In the genomic region with DNA sequence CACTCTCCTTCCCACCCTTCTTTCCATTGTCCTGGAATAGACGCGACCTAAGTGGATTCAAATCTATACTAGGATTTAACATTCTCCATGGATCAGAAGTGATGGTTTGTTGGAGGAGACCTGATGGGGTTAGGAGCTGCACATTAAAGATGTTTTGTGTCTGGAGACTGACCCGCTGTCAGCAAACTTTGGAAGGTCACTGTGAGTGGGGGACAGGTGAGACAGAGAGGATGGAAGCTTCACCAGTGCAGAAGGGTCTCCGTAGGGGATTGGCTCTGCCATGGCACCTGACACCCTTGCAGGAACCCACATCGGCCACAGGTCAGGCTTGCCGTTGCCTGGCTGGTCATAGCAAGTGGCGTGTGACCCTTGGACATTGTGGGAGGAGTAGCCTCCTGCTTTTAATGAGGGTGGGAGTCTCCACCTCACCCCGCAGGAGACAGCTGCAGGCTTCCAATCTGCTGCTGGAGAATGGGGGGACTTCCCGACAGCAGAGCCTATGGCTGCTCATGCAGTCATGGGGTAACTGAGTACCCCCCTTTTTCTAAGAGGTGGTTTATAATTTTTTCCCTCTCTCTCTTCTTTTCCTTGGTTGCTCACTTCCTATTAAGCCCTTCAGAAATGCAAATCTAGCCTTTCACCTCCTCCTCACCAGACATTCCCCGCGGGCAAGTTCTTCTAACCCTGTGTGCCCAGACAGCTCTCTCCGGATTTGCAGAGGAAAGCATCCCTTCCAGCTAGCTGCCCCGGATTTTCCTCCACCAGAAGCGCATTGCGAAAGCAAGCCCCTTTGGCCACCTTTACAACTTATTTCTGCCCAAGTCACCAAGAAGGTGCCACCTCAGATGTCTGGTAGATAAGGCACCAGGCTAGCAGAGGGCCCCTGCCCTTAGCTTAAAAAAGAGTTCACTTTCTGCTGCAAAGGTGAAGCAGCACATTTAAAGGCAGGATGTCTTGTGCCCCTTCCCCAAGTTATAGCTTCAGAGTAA, we compare ENCODE assay signal across 1 cellular context.
TF ChIP-seq lines count a peak whose summit lies in the region.

No MANE protein-coding gene starts in this region.

TF ChIP-seq in HepG2, 621 proteins besides CTCF, POLR2A, EP300 and RAD21 (continued from another document and continues in another):
- TF ChIP-seq, protein P1, sequence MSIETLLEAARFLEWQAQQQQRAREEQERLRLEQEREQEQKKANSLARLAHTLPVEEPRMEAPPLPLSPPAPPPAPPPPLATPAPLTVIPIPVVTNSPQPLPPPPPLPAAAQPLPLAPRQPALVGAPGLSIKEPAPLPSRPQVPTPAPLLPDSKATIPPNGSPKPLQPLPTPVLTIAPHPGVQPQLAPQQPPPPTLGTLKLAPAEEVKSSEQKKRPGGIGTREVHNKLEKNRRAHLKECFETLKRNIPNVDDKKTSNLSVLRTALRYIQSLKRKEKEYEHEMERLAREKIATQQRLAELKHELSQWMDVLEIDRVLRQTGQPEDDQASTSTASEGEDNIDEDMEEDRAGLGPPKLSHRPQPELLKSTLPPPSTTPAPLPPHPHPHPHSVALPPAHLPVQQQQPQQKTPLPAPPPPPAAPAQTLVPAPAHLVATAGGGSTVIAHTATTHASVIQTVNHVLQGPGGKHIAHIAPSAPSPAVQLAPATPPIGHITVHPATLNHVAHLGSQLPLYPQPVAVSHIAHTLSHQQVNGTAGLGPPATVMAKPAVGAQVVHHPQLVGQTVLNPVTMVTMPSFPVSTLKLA (IDR thresholded peaks at IDR 0.05), result no peak
- no peak for TF ChIP-seq MXD4 (CRISPR knock-in tag; IDR thresholded peaks at IDR 0.05)
- TF ChIP-seq GATA4 (IDR thresholded peaks at IDR 0.05; ENCODE audit: borderline replicate concordance, low read depth), result no peak
- TF ChIP-seq ZNF839 (CRISPR knock-in tag; IDR thresholded peaks at IDR 0.05; ENCODE audit: borderline replicate concordance), result no peak
- peak; percentile 33; the same call in 1 of the 2 replicates for TF ChIP-seq ZFX (CRISPR knock-in tag; IDR thresholded peaks at IDR 0.05; ENCODE audit: low read depth)
- TF ChIP-seq HMGXB3 (CRISPR knock-in tag; IDR thresholded peaks at IDR 0.05; ENCODE audit: borderline replicate concordance), result no peak
- peak; percentile 28; the same call in 1 of the 2 replicates for TF ChIP-seq SOX5 (CRISPR knock-in tag; IDR thresholded peaks at IDR 0.05; ENCODE audit: borderline replicate concordance)
- peak; percentile 88 for TF ChIP-seq PATZ1 (CRISPR knock-in tag; IDR thresholded peaks at IDR 0.05)
- TF ChIP-seq ZNF431 (CRISPR knock-in tag; IDR thresholded peaks at IDR 0.05; ENCODE audit: borderline replicate concordance, low read depth), result no peak
- TF ChIP-seq ZNF816 (CRISPR knock-in tag; IDR thresholded peaks at IDR 0.05; ENCODE audit: borderline replicate concordance), result no peak
- no peak for TF ChIP-seq ZBTB21 (CRISPR knock-in tag; IDR thresholded peaks at IDR 0.05)
- no peak for TF ChIP-seq ZNF234 (CRISPR knock-in tag; conservative IDR thresholded peaks at IDR 0.05)
- TF ChIP-seq CHD2 (IDR thresholded peaks at IDR 0.05; ENCODE audit: low read depth, low read length), result no peak
- no peak for TF ChIP-seq PPARG (CRISPR knock-in tag; conservative IDR thresholded peaks at IDR 0.05)
- TF ChIP-seq TSC22D2 (CRISPR knock-in tag; IDR thresholded peaks at IDR 0.05; ENCODE audit: borderline replicate concordance), result no peak
- no peak for TF ChIP-seq HOXA5 (CRISPR knock-in tag; IDR thresholded peaks at IDR 0.05)
- peak; percentile 48; the same call in 1 of the 2 replicates for TF ChIP-seq ZNF292 (CRISPR knock-in tag; IDR thresholded peaks at IDR 0.05; ENCODE audit: borderline replicate concordance, low read depth)
- 0 out of 2 replicates have a peak, but pooled peaks have one; percentile 18 for TF ChIP-seq MYC (CRISPR knock-in tag; IDR thresholded peaks at IDR 0.05; ENCODE audit: borderline replicate concordance)
- no peak; the same call in 1 of the 2 replicates for TF ChIP-seq NCOA2 (CRISPR knock-in tag; IDR thresholded peaks at IDR 0.05)
- 0 out of 2 replicates have a peak, but pooled peaks have one; percentile 12 for TF ChIP-seq ERF (CRISPR knock-in tag; IDR thresholded peaks at IDR 0.05)
- no peak for TF ChIP-seq ZNF652 (CRISPR knock-in tag; IDR thresholded peaks at IDR 0.05; ENCODE audit: borderline replicate concordance, low read depth)
- no peak for TF ChIP-seq TCF7L2 (IDR thresholded peaks at IDR 0.05; ENCODE audit: low read depth, low read length)
- no peak for TF ChIP-seq SOX6 (IDR thresholded peaks at IDR 0.05)
- TF ChIP-seq SOX6 (CRISPR knock-in tag; IDR thresholded peaks at IDR 0.05), result peak; percentile 34; the same call in 1 of the 2 replicates
- no peak for TF ChIP-seq ZNF552 (CRISPR knock-in tag; IDR thresholded peaks at IDR 0.05; ENCODE audit: borderline replicate concordance)
- no peak for TF ChIP-seq PLSCR1 (CRISPR knock-in tag; IDR thresholded peaks at IDR 0.05; ENCODE audit: borderline replicate concordance)
- TF ChIP-seq RFX5 (IDR thresholded peaks at IDR 0.05; ENCODE audit: low read depth, low read length), result peak; percentile 45; the same call in 1 of the 2 replicates
- TF ChIP-seq, protein P2, sequence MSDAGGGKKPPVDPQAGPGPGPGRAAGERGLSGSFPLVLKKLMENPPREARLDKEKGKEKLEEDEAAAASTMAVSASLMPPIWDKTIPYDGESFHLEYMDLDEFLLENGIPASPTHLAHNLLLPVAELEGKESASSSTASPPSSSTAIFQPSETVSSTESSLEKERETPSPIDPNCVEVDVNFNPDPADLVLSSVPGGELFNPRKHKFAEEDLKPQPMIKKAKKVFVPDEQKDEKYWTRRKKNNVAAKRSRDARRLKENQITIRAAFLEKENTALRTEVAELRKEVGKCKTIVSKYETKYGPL (CRISPR knock-in tag; IDR thresholded peaks at IDR 0.05), result no peak
- no peak for TF ChIP-seq FOXK2 (IDR thresholded peaks at IDR 0.05)
- TF ChIP-seq ZNF572 (CRISPR knock-in tag; IDR thresholded peaks at IDR 0.05), result no peak
- no peak for TF ChIP-seq ZNF460 (CRISPR knock-in tag; IDR thresholded peaks at IDR 0.05; ENCODE audit: borderline replicate concordance)
- no peak for TF ChIP-seq MTF2 (CRISPR knock-in tag; IDR thresholded peaks at IDR 0.05; ENCODE audit: borderline replicate concordance)
- TF ChIP-seq RNF2 (conservative IDR thresholded peaks at IDR 0.05; ENCODE audit: low read depth), result no peak
- no peak for TF ChIP-seq ZNF564 (CRISPR knock-in tag; IDR thresholded peaks at IDR 0.05)
- TF ChIP-seq ZNF33A (CRISPR knock-in tag; IDR thresholded peaks at IDR 0.05; ENCODE audit: borderline replicate concordance), result no peak
- TF ChIP-seq RBM39 (IDR thresholded peaks at IDR 0.05; ENCODE audit: low read depth, low read length, poor library complexity, severe bottlenecking), result no peak
- TF ChIP-seq GFI1 (CRISPR knock-in tag; IDR thresholded peaks at IDR 0.05; ENCODE audit: borderline replicate concordance), result no peak
- TF ChIP-seq, protein P3, sequence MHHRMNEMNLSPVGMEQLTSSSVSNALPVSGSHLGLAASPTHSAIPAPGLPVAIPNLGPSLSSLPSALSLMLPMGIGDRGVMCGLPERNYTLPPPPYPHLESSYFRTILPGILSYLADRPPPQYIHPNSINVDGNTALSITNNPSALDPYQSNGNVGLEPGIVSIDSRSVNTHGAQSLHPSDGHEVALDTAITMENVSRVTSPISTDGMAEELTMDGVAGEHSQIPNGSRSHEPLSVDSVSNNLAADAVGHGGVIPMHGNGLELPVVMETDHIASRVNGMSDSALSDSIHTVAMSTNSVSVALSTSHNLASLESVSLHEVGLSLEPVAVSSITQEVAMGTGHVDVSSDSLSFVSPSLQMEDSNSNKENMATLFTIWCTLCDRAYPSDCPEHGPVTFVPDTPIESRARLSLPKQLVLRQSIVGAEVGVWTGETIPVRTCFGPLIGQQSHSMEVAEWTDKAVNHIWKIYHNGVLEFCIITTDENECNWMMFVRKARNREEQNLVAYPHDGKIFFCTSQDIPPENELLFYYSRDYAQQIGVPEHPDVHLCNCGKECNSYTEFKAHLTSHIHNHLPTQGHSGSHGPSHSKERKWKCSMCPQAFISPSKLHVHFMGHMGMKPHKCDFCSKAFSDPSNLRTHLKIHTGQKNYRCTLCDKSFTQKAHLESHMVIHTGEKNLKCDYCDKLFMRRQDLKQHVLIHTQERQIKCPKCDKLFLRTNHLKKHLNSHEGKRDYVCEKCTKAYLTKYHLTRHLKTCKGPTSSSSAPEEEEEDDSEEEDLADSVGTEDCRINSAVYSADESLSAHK (CRISPR knock-in tag; IDR thresholded peaks at IDR 0.05; ENCODE audit: borderline replicate concordance), result no peak
- TF ChIP-seq RFXAP (CRISPR knock-in tag; IDR thresholded peaks at IDR 0.05; ENCODE audit: borderline replicate concordance), result no peak
- TF ChIP-seq BORCS8-MEF2B (CRISPR knock-in tag; IDR thresholded peaks at IDR 0.05), result no peak
- no peak for TF ChIP-seq KLF11 (CRISPR knock-in tag; IDR thresholded peaks at IDR 0.05)
- no peak for TF ChIP-seq ZKSCAN8 (CRISPR knock-in tag; IDR thresholded peaks at IDR 0.05; ENCODE audit: borderline replicate concordance)
- no peak for TF ChIP-seq LCORL (IDR thresholded peaks at IDR 0.05)
- TF ChIP-seq LCORL (CRISPR knock-in tag; IDR thresholded peaks at IDR 0.05), result 0 out of 2 replicates have a peak, but pooled peaks have one; percentile 19
- TF ChIP-seq ZNF225 (CRISPR knock-in tag; IDR thresholded peaks at IDR 0.05), result 0 out of 2 replicates have a peak, but pooled peaks have one; percentile 35
- no peak for TF ChIP-seq TFDP2 (CRISPR knock-in tag; IDR thresholded peaks at IDR 0.05)
- no peak for TF ChIP-seq DZIP1 (CRISPR knock-in tag; IDR thresholded peaks at IDR 0.05)
